ENCODE assay signal across 2 cellular contexts in the genomic region with DNA sequence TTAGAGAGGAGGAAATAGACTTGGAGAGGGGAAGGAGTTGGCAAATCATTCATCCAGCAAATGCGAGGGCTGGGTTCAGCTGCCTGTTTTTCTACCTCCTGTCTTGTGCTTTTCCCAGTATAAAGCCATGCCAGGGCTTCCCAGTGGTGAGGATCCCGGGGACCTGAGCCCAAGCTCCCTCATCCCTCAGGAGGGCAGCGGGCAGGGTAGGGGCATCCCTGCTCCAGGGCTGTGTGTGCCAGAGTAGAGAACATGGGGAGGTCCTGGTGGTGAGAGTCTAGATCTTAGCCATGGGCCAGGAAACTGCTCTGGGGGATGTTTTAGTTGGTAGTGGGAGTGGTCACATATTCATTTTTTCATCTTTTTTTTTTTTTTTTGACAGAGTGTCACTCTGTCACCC.
TF ChIP-seq lines count a peak whose summit lies in the region.

No MANE protein-coding gene starts in this region.

TF ChIP-seq in GM23338, 12 proteins besides CTCF, POLR2A, EP300 and RAD21:
- TF ChIP-seq, protein P1, sequence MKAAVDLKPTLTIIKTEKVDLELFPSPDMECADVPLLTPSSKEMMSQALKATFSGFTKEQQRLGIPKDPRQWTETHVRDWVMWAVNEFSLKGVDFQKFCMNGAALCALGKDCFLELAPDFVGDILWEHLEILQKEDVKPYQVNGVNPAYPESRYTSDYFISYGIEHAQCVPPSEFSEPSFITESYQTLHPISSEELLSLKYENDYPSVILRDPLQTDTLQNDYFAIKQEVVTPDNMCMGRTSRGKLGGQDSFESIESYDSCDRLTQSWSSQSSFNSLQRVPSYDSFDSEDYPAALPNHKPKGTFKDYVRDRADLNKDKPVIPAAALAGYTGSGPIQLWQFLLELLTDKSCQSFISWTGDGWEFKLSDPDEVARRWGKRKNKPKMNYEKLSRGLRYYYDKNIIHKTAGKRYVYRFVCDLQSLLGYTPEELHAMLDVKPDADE (IDR thresholded peaks at IDR 0.05) = no peak
- no peak for TF ChIP-seq CREB1 (CRISPR knock-in tag; IDR thresholded peaks at IDR 0.05; ENCODE audit: low read depth)
- TF ChIP-seq POLR2AphosphoS5 (IDR thresholded peaks at IDR 0.05; ENCODE audit: low read depth) = no peak

TF ChIP-seq in IMR-90, 13 proteins besides CTCF, POLR2A, EP300 and RAD21 (continued from another document):
- TF ChIP-seq, protein P2, sequence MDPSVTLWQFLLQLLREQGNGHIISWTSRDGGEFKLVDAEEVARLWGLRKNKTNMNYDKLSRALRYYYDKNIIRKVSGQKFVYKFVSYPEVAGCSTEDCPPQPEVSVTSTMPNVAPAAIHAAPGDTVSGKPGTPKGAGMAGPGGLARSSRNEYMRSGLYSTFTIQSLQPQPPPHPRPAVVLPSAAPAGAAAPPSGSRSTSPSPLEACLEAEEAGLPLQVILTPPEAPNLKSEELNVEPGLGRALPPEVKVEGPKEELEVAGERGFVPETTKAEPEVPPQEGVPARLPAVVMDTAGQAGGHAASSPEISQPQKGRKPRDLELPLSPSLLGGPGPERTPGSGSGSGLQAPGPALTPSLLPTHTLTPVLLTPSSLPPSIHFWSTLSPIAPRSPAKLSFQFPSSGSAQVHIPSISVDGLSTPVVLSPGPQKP (IDR thresholded peaks at IDR 0.05; ENCODE audit: borderline replicate concordance, low read depth, low read length) = no peak
- TF ChIP-seq, protein P3, sequence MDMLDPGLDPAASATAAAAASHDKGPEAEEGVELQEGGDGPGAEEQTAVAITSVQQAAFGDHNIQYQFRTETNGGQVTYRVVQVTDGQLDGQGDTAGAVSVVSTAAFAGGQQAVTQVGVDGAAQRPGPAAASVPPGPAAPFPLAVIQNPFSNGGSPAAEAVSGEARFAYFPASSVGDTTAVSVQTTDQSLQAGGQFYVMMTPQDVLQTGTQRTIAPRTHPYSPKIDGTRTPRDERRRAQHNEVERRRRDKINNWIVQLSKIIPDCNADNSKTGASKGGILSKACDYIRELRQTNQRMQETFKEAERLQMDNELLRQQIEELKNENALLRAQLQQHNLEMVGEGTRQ (IDR thresholded peaks at IDR 0.05; ENCODE audit: low read depth, low read length) = no peak
- no peak for TF ChIP-seq MAFK (IDR thresholded peaks at IDR 0.05; ENCODE audit: low read depth, low read length)
- TF ChIP-seq FOS (IDR thresholded peaks at IDR 0.05; ENCODE audit: low read depth, low read length) = no peak
- no peak for TF ChIP-seq BHLHE40 (IDR thresholded peaks at IDR 0.05; ENCODE audit: low read depth, low read length)
- no peak for TF ChIP-seq RFX5 (IDR thresholded peaks at IDR 0.05; ENCODE audit: low read depth, low read length)
- TF ChIP-seq MAZ (IDR thresholded peaks at IDR 0.05; ENCODE audit: borderline replicate concordance, low read depth, low read length) = no peak
- TF ChIP-seq SMC3 (IDR thresholded peaks at IDR 0.05; ENCODE audit: low read depth, low read length) = no peak
- no peak for TF ChIP-seq CEBPB (IDR thresholded peaks at IDR 0.05; ENCODE audit: low read depth, low read length)
- TF ChIP-seq MXI1 (IDR thresholded peaks at IDR 0.05; ENCODE audit: borderline replicate concordance, low read depth, low read length) = no peak
- no peak for TF ChIP-seq RCOR1 (IDR thresholded peaks at IDR 0.05; ENCODE audit: insufficient replicate concordance, low read length)
- no peak for TF ChIP-seq NFE2L2 (IDR thresholded peaks at IDR 0.05; ENCODE audit: low read depth, low read length)
